1 cellular context compared by ENCODE assay signal in the genomic region with DNA sequence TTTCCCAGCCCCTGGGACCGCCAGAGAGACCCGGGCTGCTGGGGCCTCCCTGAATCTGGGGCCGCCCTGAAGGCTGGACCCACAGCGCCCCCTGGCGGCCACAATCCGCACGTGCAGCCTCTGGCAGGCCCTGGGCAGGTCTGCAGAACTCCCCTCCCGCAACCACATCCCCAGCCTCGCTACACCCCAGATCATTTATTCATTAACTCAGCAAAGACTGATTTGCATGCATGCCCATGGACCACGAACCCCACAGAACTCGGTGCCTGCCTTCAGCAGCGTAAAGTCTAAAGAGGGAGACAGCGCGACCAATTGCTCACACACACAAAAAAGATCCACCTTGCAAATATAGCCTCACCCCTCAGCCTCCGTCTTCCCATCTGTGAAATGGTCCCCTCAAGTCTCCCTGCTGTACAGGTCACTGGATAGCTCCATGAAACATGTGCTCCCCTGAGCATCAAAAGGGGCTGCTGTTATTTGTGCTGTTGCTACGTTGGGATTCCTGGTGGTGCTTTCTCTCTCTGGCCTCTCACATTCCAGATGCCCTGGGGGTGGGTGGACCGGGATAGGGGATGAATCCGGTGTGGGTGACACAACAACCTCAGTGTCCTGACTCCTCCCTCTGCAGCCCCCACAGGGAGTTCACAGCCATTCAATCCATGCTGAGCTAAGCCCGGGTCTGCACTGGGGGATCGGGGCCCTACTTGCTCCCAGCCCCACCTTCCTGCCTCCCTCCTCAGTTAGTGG.
TF ChIP-seq lines count a peak whose summit lies in the region.

No MANE protein-coding gene starts in this region.

TF ChIP-seq in HCT116, 20 proteins besides CTCF, POLR2A, EP300 and RAD21 (continued from another document):
- TF ChIP-seq, protein P1, sequence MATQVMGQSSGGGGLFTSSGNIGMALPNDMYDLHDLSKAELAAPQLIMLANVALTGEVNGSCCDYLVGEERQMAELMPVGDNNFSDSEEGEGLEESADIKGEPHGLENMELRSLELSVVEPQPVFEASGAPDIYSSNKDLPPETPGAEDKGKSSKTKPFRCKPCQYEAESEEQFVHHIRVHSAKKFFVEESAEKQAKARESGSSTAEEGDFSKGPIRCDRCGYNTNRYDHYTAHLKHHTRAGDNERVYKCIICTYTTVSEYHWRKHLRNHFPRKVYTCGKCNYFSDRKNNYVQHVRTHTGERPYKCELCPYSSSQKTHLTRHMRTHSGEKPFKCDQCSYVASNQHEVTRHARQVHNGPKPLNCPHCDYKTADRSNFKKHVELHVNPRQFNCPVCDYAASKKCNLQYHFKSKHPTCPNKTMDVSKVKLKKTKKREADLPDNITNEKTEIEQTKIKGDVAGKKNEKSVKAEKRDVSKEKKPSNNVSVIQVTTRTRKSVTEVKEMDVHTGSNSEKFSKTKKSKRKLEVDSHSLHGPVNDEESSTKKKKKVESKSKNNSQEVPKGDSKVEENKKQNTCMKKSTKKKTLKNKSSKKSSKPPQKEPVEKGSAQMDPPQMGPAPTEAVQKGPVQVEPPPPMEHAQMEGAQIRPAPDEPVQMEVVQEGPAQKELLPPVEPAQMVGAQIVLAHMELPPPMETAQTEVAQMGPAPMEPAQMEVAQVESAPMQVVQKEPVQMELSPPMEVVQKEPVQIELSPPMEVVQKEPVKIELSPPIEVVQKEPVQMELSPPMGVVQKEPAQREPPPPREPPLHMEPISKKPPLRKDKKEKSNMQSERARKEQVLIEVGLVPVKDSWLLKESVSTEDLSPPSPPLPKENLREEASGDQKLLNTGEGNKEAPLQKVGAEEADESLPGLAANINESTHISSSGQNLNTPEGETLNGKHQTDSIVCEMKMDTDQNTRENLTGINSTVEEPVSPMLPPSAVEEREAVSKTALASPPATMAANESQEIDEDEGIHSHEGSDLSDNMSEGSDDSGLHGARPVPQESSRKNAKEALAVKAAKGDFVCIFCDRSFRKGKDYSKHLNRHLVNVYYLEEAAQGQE (IDR thresholded peaks at IDR 0.05; ENCODE audit: low read depth) = no peak
- TF ChIP-seq SP1 (IDR thresholded peaks at IDR 0.05; ENCODE audit: low read depth) (no peak), CBX3 (IDR thresholded peaks at IDR 0.05; ENCODE audit: low read depth) (no peak), JUND (IDR thresholded peaks at IDR 0.05) (no peak), ELF1 (IDR thresholded peaks at IDR 0.05; ENCODE audit: borderline replicate concordance, low read depth) (no peak), ZFX (IDR thresholded peaks at IDR 0.05) (no peak), TCF7L2 (IDR thresholded peaks at IDR 0.05; ENCODE audit: borderline replicate concordance, extremely low read depth, insufficient read depth, insufficient read length) (no peak)
- TF ChIP-seq, protein P2, sequence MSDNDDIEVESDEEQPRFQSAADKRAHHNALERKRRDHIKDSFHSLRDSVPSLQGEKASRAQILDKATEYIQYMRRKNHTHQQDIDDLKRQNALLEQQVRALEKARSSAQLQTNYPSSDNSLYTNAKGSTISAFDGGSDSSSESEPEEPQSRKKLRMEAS (IDR thresholded peaks at IDR 0.05) = no peak
